Comparison of ENCODE assay signal across 29 cellular contexts in the genomic region with DNA sequence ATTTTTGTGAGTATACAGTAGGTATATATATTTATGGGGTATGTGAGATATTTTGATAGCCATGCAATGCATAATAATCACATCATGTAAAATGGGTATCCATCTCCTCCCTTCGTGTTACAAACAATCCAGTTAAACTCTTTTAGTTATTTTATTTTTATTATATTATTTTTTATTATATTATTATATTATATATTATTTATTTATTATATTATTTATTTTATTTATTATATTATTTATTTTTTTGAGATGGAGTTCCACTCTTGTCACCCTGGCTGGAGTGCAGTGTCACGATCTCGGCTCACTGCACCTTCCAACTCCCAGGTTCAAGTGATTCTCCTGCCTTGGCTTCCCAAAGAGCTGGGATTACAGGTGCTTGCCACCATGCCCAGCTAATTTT.
"Had no signal": no experiment of that assay in that cellular context is flagged by ENCODE, and none has a peak within 500 bp of the region (broad histone marks: within the 10 kb centered on the region; RNA-seq: fewer than 3 reads in every experiment).

No MANE protein-coding gene starts in this region.

- H3K4me3 Mint-ChIP-seq: stimulated activated effector memory CD8-positive, alpha-beta T cell treated with anti-CD3 and anti-CD28 coated beads, Interleukin-12 subunit alpha, Interleukin-12 subunit beta, amount 100 ng/mL, for 72 hours; stimulated activated memory B cell treated with anti-CD40 and anti-IgM and Interleukin-4, amounts not matched to agents 10 μg/mL and 1 μg/mL and 100 μg/mL, for 72 hours; stimulated activated naive B cell treated with anti-CD40 and anti-IgM and Interleukin-4, amounts not matched to agents 10 μg/mL and 1 μg/mL and 100 μg/mL, for 72 hours; stimulated activated naive CD8-positive, alpha-beta T cell treated with anti-CD3 and anti-CD28 coated beads, Interleukin-15, amount 100 ng/mL, for 72 hours; stimulated activated naive CD8-positive, alpha-beta T cell treated with anti-CD3 and anti-CD28 coated beads, Interleukin-15, Interleukin-2, amounts not matched to agents 100 ng/mL and 50 ng/mL, for 24 hours; type B pancreatic cell had no signal

- H3K27ac Mint-ChIP-seq: stimulated activated effector memory CD8-positive, alpha-beta T cell treated with anti-CD3 and anti-CD28 coated beads, Interleukin-12 subunit alpha, Interleukin-12 subunit beta, amount 100 ng/mL, for 72 hours; stimulated activated memory B cell treated with anti-CD40 and anti-IgM and Interleukin-4, amounts not matched to agents 10 μg/mL and 1 μg/mL and 100 μg/mL, for 72 hours; stimulated activated naive B cell treated with anti-CD40 and anti-IgM and Interleukin-4, amounts not matched to agents 10 μg/mL and 1 μg/mL and 100 μg/mL, for 72 hours; stimulated activated naive CD8-positive, alpha-beta T cell treated with anti-CD3 and anti-CD28 coated beads, Interleukin-15, amount 100 ng/mL, for 72 hours; stimulated activated naive CD8-positive, alpha-beta T cell treated with anti-CD3 and anti-CD28 coated beads, Interleukin-15, Interleukin-2, amounts not matched to agents 100 ng/mL and 50 ng/mL, for 24 hours; type B pancreatic cell had no signal

- H3K4me1 Mint-ChIP-seq: stimulated activated effector memory CD8-positive, alpha-beta T cell treated with anti-CD3 and anti-CD28 coated beads, Interleukin-12 subunit alpha, Interleukin-12 subunit beta, amount 100 ng/mL, for 72 hours; stimulated activated memory B cell treated with anti-CD40 and anti-IgM and Interleukin-4, amounts not matched to agents 10 μg/mL and 1 μg/mL and 100 μg/mL, for 72 hours; stimulated activated naive CD8-positive, alpha-beta T cell treated with anti-CD3 and anti-CD28 coated beads, Interleukin-15, amount 100 ng/mL, for 72 hours had no signal

- H3K9me3 Mint-ChIP-seq: stimulated activated effector memory CD8-positive, alpha-beta T cell treated with anti-CD3 and anti-CD28 coated beads, Interleukin-12 subunit alpha, Interleukin-12 subunit beta, amount 100 ng/mL, for 72 hours; type B pancreatic cell had no signal

- H3K27ac ChIP-seq: stomach, suprapubic skin, testis, thoracic aorta, thyroid gland, tibial artery, tibial nerve, transverse colon, upper lobe of left lung, upper lobe of right lung, uterus, vagina had no signal

- FAIRE-seq: urothelium cell line had no signal

- H3K27me3 Mint-ChIP-seq: stimulated activated memory B cell treated with anti-CD40 and anti-IgM and Interleukin-4, amounts not matched to agents 10 μg/mL and 1 μg/mL and 100 μg/mL, for 72 hours; stimulated activated naive B cell treated with anti-CD40 and anti-IgM and Interleukin-4, amounts not matched to agents 10 μg/mL and 1 μg/mL and 100 μg/mL, for 72 hours; stimulated activated naive CD8-positive, alpha-beta T cell treated with anti-CD3 and anti-CD28 coated beads, Interleukin-15, amount 100 ng/mL, for 72 hours; stimulated activated naive CD8-positive, alpha-beta T cell treated with anti-CD3 and anti-CD28 coated beads, Interleukin-15, Interleukin-2, amounts not matched to agents 100 ng/mL and 50 ng/mL, for 24 hours; type B pancreatic cell had no signal

- H3K9me3 ChIP-seq: suprapubic skin, testis, thoracic aorta, thyroid gland, tibial artery, upper lobe of right lung, uterus, vagina had no signal

- DNase-seq: stimulated activated CD4-positive, alpha-beta T cell treated with anti-CD3 and anti-CD28 coated beads, Interleukin-2, amount 100 ng/mL, for 48 hours; stimulated activated CD4-positive, alpha-beta T cell treated with anti-CD3 and anti-CD28 coated beads, Interleukin-4, amount 100 ng/mL, for 1 hour; stimulated activated CD4-positive, alpha-beta T cell treated with anti-CD3 and anti-CD28 coated beads, Interleukin-4, amount 100 ng/mL, for 24 hours; stimulated activated CD4-positive, alpha-beta T cell treated with anti-CD3 and anti-CD28 coated beads, Interleukin-4, amount 100 ng/mL, for 4 hours; stimulated activated CD8-positive, alpha-beta memory T cell treated with anti-CD3 and anti-CD28 coated beads, Interleukin-4, amount 100 ng/mL, for 48 hours; stimulated activated naive B cell treated with anti-CD40 and anti-IgM and Interleukin-4, amounts not matched to agents 10 μg/mL and 1 μg/mL and 100 μg/mL, for 72 hours; stimulated activated naive CD4-positive, alpha-beta T cell; stimulated activated naive CD4-positive, alpha-beta T cell treated with Interleukin-2 at 50 U/mL for 16 hours; stimulated activated naive CD8-positive, alpha-beta T cell treated with anti-CD3 and anti-CD28 coated beads, Interleukin-15, amount 100 ng/mL, for 72 hours; stimulated activated naive CD8-positive, alpha-beta T cell treated with anti-CD3 and anti-CD28 coated beads, Interleukin-15, Interleukin-2, amounts not matched to agents 100 U/mL and 50 U/mL, for 24 hours; stomach; substantia nigra; testis; thyroid gland; tibial artery; transverse colon; trophoblast cell; upper lobe of left lung; upper lobe of right lung; uterus had no signal

- H3K4me3 ChIP-seq: stomach, suprapubic skin, testis, thoracic aorta, thyroid gland, tibial artery, tibial nerve, transverse colon, upper lobe of left lung, upper lobe of right lung, uterus, vagina had no signal

- H3K4me1 ChIP-seq: stomach, suprapubic skin, testis, thyroid gland, tibial artery, tibial nerve, transverse colon, upper lobe of left lung, upper lobe of right lung, uterus, vagina had no signal

- ATAC-seq: stimulated activated effector memory CD8-positive, alpha-beta T cell treated with anti-CD3 and anti-CD28 coated beads, Interleukin-12 subunit alpha, Interleukin-12 subunit beta, amount 100 ng/mL, for 72 hours; stimulated activated memory B cell treated with anti-CD40 and anti-IgM and Interleukin-4, amounts not matched to agents 10 μg/mL and 1 μg/mL and 100 μg/mL, for 72 hours; stimulated activated naive B cell treated with anti-CD40 and anti-IgM and Interleukin-4, amounts not matched to agents 10 μg/mL and 1 μg/mL and 100 μg/mL, for 72 hours; stimulated activated naive CD8-positive, alpha-beta T cell treated with anti-CD3 and anti-CD28 coated beads, Interleukin-15, amount 100 ng/mL, for 72 hours; stimulated activated naive CD8-positive, alpha-beta T cell treated with anti-CD3 and anti-CD28 coated beads, Interleukin-15, Interleukin-2, amounts not matched to agents 100 U/mL and 50 U/mL, for 24 hours; upper lobe of right lung had no signal

- H3K27me3 ChIP-seq: stomach, suprapubic skin, testis, thyroid gland, tibial artery, tibial nerve, transverse colon, upper lobe of left lung, upper lobe of right lung, uterus, vagina had no signal

- H3K36me3 ChIP-seq: thyroid gland, uterus had no signal
